Comparison of ENCODE assay signal across 1 cellular context in the genomic region with DNA sequence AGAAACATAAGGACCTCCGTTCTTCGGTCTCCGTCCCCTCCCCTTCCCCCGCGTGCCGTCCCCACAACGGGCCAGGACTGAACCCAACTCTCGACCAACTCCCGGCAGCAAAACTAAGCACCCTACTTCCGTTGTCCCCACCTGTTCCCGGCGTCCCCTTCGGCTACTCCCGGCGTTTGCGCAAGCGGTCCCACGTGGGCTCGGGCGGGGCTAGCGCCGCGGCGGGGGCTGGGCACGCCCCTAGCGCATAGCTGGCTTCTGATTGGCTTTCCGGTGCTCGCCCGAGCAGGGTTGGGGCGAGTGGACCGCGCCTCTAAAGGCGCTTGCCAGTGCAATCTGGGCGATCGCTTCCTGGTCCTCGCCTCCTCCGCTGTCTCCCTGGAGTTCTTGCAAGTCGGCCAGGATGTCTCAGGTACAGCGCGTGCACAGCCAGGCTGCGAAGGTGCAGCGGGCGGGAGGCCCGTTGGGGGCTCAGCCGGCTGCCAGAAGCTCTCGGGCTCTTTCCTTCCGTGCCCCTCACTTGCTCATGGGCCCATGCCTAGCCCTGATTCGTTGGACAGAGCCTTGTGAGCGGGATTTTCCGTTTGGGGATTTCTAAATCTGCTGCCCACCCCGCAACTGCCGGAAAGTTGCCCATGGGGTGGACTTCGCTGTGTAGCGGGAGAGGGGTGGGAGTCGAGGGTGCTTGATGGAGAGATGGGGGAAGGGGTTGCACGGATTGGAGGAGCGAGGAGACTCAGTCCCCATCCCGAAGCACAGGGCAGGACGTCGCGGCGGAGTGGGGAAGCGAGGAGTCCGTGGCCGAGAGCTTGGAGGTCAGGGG.
TF ChIP-seq lines count a peak whose summit lies in the region.

TSS of gene C2orf76 (minus strand) at position 186 of the 823 bp plus-strand sequence. CDS start 26,875 bp downstream, outside the sequence.
TSS of gene DBI (plus strand) at position 329 of the 823 bp plus-strand sequence. CDS start at position 404, 75 bp downstream.

TF ChIP-seq in HepG2, 621 proteins besides CTCF, POLR2A, EP300 and RAD21 (continued from another document and continues in another):
- TF ChIP-seq, protein P1, sequence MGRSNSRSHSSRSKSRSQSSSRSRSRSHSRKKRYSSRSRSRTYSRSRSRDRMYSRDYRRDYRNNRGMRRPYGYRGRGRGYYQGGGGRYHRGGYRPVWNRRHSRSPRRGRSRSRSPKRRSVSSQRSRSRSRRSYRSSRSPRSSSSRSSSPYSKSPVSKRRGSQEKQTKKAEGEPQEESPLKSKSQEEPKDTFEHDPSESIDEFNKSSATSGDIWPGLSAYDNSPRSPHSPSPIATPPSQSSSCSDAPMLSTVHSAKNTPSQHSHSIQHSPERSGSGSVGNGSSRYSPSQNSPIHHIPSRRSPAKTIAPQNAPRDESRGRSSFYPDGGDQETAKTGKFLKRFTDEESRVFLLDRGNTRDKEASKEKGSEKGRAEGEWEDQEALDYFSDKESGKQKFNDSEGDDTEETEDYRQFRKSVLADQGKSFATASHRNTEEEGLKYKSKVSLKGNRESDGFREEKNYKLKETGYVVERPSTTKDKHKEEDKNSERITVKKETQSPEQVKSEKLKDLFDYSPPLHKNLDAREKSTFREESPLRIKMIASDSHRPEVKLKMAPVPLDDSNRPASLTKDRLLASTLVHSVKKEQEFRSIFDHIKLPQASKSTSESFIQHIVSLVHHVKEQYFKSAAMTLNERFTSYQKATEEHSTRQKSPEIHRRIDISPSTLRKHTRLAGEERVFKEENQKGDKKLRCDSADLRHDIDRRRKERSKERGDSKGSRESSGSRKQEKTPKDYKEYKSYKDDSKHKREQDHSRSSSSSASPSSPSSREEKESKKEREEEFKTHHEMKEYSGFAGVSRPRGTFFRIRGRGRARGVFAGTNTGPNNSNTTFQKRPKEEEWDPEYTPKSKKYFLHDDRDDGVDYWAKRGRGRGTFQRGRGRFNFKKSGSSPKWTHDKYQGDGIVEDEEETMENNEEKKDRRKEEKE (IDR thresholded peaks at IDR 0.05): no peak
- no peak; the same call in 1 of the 2 replicates for TF ChIP-seq ZNF562 (CRISPR knock-in tag; IDR thresholded peaks at IDR 0.05; ENCODE audit: borderline replicate concordance)
- TF ChIP-seq HNF1B (CRISPR knock-in tag; IDR thresholded peaks at IDR 0.05): peak; percentile 95
- peak; percentile 78 for TF ChIP-seq RARA (CRISPR knock-in tag; IDR thresholded peaks at IDR 0.05)
- TF ChIP-seq AKNA (CRISPR knock-in tag; IDR thresholded peaks at IDR 0.05; ENCODE audit: borderline replicate concordance): peak; percentile 49; the same call in 1 of the 2 replicates
- peak; percentile 97 for TF ChIP-seq ARNTL (CRISPR knock-in tag; IDR thresholded peaks at IDR 0.05)
- TF ChIP-seq HNF4G (IDR thresholded peaks at IDR 0.05; ENCODE audit: borderline replicate concordance, low read depth, low read length): 0 out of 2 replicates have a peak, but pooled peaks have one; percentile 29
- TF ChIP-seq HNF4G (CRISPR knock-in tag; IDR thresholded peaks at IDR 0.05; ENCODE audit: borderline replicate concordance, low read depth): no peak
- TF ChIP-seq CREBL2 (CRISPR knock-in tag; IDR thresholded peaks at IDR 0.05; ENCODE audit: borderline replicate concordance): peak; percentile 25; the same call in 1 of the 2 replicates
- TF ChIP-seq ZNF777 (CRISPR knock-in tag; IDR thresholded peaks at IDR 0.05): peak; percentile 18; the same call in 1 of the 2 replicates
- peak; percentile 97 for TF ChIP-seq KLF11 (CRISPR knock-in tag; IDR thresholded peaks at IDR 0.05)
- TF ChIP-seq SPEN (CRISPR knock-in tag; IDR thresholded peaks at IDR 0.05; ENCODE audit: low read depth): peak; percentile 88
- TF ChIP-seq SAP130 (CRISPR knock-in tag; IDR thresholded peaks at IDR 0.05; ENCODE audit: low read depth): peak; percentile 99
- peak; percentile 97 for TF ChIP-seq REPIN1 (CRISPR knock-in tag; IDR thresholded peaks at IDR 0.05; ENCODE audit: borderline replicate concordance, low read depth)
- TF ChIP-seq, protein P2, sequence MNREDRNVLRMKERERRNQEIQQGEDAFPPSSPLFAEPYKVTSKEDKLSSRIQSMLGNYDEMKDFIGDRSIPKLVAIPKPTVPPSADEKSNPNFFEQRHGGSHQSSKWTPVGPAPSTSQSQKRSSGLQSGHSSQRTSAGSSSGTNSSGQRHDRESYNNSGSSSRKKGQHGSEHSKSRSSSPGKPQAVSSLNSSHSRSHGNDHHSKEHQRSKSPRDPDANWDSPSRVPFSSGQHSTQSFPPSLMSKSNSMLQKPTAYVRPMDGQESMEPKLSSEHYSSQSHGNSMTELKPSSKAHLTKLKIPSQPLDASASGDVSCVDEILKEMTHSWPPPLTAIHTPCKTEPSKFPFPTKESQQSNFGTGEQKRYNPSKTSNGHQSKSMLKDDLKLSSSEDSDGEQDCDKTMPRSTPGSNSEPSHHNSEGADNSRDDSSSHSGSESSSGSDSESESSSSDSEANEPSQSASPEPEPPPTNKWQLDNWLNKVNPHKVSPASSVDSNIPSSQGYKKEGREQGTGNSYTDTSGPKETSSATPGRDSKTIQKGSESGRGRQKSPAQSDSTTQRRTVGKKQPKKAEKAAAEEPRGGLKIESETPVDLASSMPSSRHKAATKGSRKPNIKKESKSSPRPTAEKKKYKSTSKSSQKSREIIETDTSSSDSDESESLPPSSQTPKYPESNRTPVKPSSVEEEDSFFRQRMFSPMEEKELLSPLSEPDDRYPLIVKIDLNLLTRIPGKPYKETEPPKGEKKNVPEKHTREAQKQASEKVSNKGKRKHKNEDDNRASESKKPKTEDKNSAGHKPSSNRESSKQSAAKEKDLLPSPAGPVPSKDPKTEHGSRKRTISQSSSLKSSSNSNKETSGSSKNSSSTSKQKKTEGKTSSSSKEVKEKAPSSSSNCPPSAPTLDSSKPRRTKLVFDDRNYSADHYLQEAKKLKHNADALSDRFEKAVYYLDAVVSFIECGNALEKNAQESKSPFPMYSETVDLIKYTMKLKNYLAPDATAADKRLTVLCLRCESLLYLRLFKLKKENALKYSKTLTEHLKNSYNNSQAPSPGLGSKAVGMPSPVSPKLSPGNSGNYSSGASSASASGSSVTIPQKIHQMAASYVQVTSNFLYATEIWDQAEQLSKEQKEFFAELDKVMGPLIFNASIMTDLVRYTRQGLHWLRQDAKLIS (CRISPR knock-in tag; IDR thresholded peaks at IDR 0.05): no peak; the same call in 1 of the 2 replicates
- TF ChIP-seq NKX3-1 (CRISPR knock-in tag; IDR thresholded peaks at IDR 0.05): peak; percentile 27; the same call in 1 of the 2 replicates
- TF ChIP-seq FOXO1 (CRISPR knock-in tag; IDR thresholded peaks at IDR 0.05): peak; percentile 92
- TF ChIP-seq NFIC (IDR thresholded peaks at IDR 0.05; ENCODE audit: low read length): peak; percentile 61; the same call in 1 of the 2 replicates
- TF ChIP-seq ZSCAN22 (CRISPR knock-in tag; IDR thresholded peaks at IDR 0.05): no peak
- no peak for TF ChIP-seq JARID2 (CRISPR knock-in tag; IDR thresholded peaks at IDR 0.05; ENCODE audit: insufficient replicate concordance)
- 0 out of 2 replicates have a peak, but pooled peaks have one; percentile 62 for TF ChIP-seq HNRNPL (IDR thresholded peaks at IDR 0.05; ENCODE audit: low read depth, low read length)
- peak; percentile 92 for TF ChIP-seq ZNF274 (CRISPR knock-in tag; IDR thresholded peaks at IDR 0.05)
- TF ChIP-seq HIC2 (CRISPR knock-in tag; IDR thresholded peaks at IDR 0.05; ENCODE audit: low read depth): no peak; the same call in none of the 2 replicates
- TF ChIP-seq NONO (IDR thresholded peaks at IDR 0.05): no peak
- TF ChIP-seq NONO (CRISPR knock-in tag; conservative IDR thresholded peaks at IDR 0.05): peak; percentile 92
- peak; percentile 92 for TF ChIP-seq PPARG (CRISPR knock-in tag; conservative IDR thresholded peaks at IDR 0.05)
- TF ChIP-seq SOX5 (CRISPR knock-in tag; IDR thresholded peaks at IDR 0.05; ENCODE audit: borderline replicate concordance): peak; percentile 87
- TF ChIP-seq TBP (CRISPR knock-in tag; IDR thresholded peaks at IDR 0.05): 0 out of 2 replicates have a peak, but pooled peaks have one; percentile 17
- TF ChIP-seq BHLHE40 (IDR thresholded peaks at IDR 0.05; ENCODE audit: low read length): peak; percentile 74
- TF ChIP-seq KLF6 (CRISPR knock-in tag; IDR thresholded peaks at IDR 0.05): peak; percentile 98
- TF ChIP-seq GFI1 (CRISPR knock-in tag; IDR thresholded peaks at IDR 0.05; ENCODE audit: borderline replicate concordance): peak; percentile 86
- TF ChIP-seq POGK (CRISPR knock-in tag; conservative IDR thresholded peaks at IDR 0.05): peak; percentile 98
- TF ChIP-seq MED1 (CRISPR knock-in tag; IDR thresholded peaks at IDR 0.05): peak; percentile 89
- peak; percentile 89 for TF ChIP-seq GMEB1 (CRISPR knock-in tag; IDR thresholded peaks at IDR 0.05; ENCODE audit: borderline replicate concordance)
